8 cellular contexts compared by ENCODE assay signal in genomic region chr1:161013591-161014513, GRCh38. TPM values are rescaled to one million over a fixed set of nuclear protein-coding genes. Genes with fewer than 3 reads are reported as not detected.
DNase-seq lines count a peak whose midpoint lies in the region; ATAC-seq and TF ChIP-seq lines count a peak whose summit lies in the region.

No MANE protein-coding gene starts in this region.

- no peaks in the 10 kb centered on the region for H3K27me3 ChIP-seq in DOHH2 (ENCODE audit: control insufficient read depth, low read length)
- no peaks in the 10 kb centered on the region for H3K27me3 ChIP-seq in KMS-11 (ENCODE audit: insufficient read depth, low read depth)
- H3K27me3 ChIP-seq in lung (ENCODE audit: control insufficient read depth, insufficient read depth) = no peaks in the 10 kb centered on the region

- H3K9me3 ChIP-seq in DOHH2 (ENCODE audit: control insufficient read depth, insufficient read depth, low read length) = no peaks in the 10 kb centered on the region
- H3K9me3 ChIP-seq in lung (ENCODE audit: control insufficient read depth in 2 of 2, insufficient read depth in 1 of 2, low read length in 1 of 2) = no peaks in the 10 kb centered on the region

- H2AFZ ChIP-seq in KMS-11 (ENCODE audit: low read depth) = peak overlapping the region; percentile 79

- H3K36me3 ChIP-seq in DOHH2 (ENCODE audit: control insufficient read depth, low read length) = 0 out of 2 replicates have a peak, but pooled peaks cover 3% of the 10 kb centered on the region
- no peaks in the 10 kb centered on the region for H3K36me3 ChIP-seq in KMS-11 (ENCODE audit: insufficient read depth)
- no peaks in the 10 kb centered on the region for H3K36me3 ChIP-seq in lung (ENCODE audit: control insufficient read depth in 2 of 2, insufficient read depth in 2 of 2, low read length in 2 of 2)

- no peaks in the 10 kb centered on the region for H3K9me2 ChIP-seq in DOHH2 (replicated peaks; ENCODE audit: control insufficient read depth, low read length)

- peak overlapping the region; percentile 51 for H3K9ac ChIP-seq in KMS-11

- WGBS in lung, 2 donors = 4 to 8% methylated on average over 15 of the region's 15 CpGs

- H3K27ac ChIP-seq in DOHH2 (ENCODE audit: low read depth, low read length) (peak overlapping the region; percentile 43), KMS-11 (peak overlapping the region; percentile 77), lung (ENCODE audit: low read depth in 1 of 2, low read length in 1 of 2) (peak overlapping the region; percentile 65 to 91)

- H3K4me1 ChIP-seq in DOHH2 (ENCODE audit: control insufficient read depth, low read length) (peaks cover 26% of the 10 kb centered on the region), KMS-11 (ENCODE audit: low read depth, poor library complexity, severe bottlenecking) (peaks cover 27% of the 10 kb centered on the region), lung (ENCODE audit: control insufficient read depth in 2 of 2, insufficient read depth in 2 of 2, low read length in 2 of 2) (peaks cover 2 to 23% of the 10 kb centered on the region in 2 donors)

- H3K79me2 ChIP-seq in DOHH2 (ENCODE audit: control insufficient read depth, low read length) (peaks cover 11% of the 10 kb centered on the region; the same call in 1 of the 2 replicates), KMS-11 (ENCODE audit: insufficient read depth, low read depth) (no peaks in the 10 kb centered on the region)

- peak; percentile 9 for DNase-seq in cortex of kidney (lab: John Stamatoyannopoulos, UW)
- DNase-seq in lung (ENCODE audit: low spot score) = peak; percentile 92
- DNase-seq in stimulated activated CD8-positive, alpha-beta memory T cell treated with anti-CD3 and anti-CD28 coated beads, Interleukin-15, amount 100 ng/mL, for 1 hour (ENCODE audit: low read depth) = peak; percentile 27
- DNase-seq in SK-N-DZ (ENCODE audit: low spot score) = no peak

- peaks cover 4% of the 10 kb centered on the region for H3F3A ChIP-seq in DOHH2 (ENCODE audit: control insufficient read depth, insufficient read depth)

- H4K20me1 ChIP-seq in DOHH2 (ENCODE audit: control insufficient read depth, insufficient read depth, low read depth, low read length) (no peaks in the 10 kb centered on the region), KMS-11 (ENCODE audit: insufficient read depth) (no peaks in the 10 kb centered on the region)

- ATAC-seq in GM21717 (IDR thresholded peaks at IDR 0.05; ENCODE audit: unreplicated experiment) = peak; percentile 78
- peak; percentile 72 to 73 for ATAC-seq in activated CD4-positive, CD25-positive, alpha-beta regulatory T cell treated with anti-CD3 and anti-CD28 coated beads, Interleukin-2, amount 50 U/mL, for 24 hours
- peak; percentile 77 for ATAC-seq in lung (ENCODE audit: insufficient read depth, low FRiP score)

- H3K4me2 ChIP-seq in DOHH2 (ENCODE audit: low read length) = peak overlapping the region; percentile 87
- peak overlapping the region; percentile 97 for H3K4me2 ChIP-seq in KMS-11

- H3K4me3 ChIP-seq in DOHH2 (ENCODE audit: low read length) = peak overlapping the region; percentile 64
- peak overlapping the region; percentile 99 for H3K4me3 ChIP-seq in KMS-11 (IDR thresholded peaks at IDR 0.05; ENCODE audit: insufficient read depth, low read depth, low read length)
- H3K4me3 ChIP-seq in lung = no peak overlapping the region

- no peak for TF ChIP-seq CTCF in DOHH2 (IDR thresholded peaks at IDR 0.05; ENCODE audit: low read depth, low read length, poor library complexity, severe bottlenecking)
- TF ChIP-seq CTCF in KMS-11 (conservative IDR thresholded peaks at IDR 0.05; ENCODE audit: low read depth, low read length) = no peak
- TF ChIP-seq CTCF in lung (IDR thresholded peaks at IDR 0.05; ENCODE audit: control extremely low read depth, extremely low read depth) = no peak

RNA-seq across cellular contexts. Expression of gene F11R, which starts 7.1 kb away (rescaled TPM):
- total RNA-seq in lung = 100 to 1,000 TPM; 174 to 201 TPM
- 100 to 1,000 TPM in 1 of 2 donors, 10 to 100 TPM in 1; 91.7 to 107 TPM for polyA plus RNA-seq in lung
- polyA plus RNA-seq in SK-N-DZ (2014; cell fraction: cytosol; rRNA removed) = not detected in 2 replicates
- 0.12 and 2.2 TPM in 2 replicates for polyA plus RNA-seq in SK-N-DZ (2014; cell fraction: nucleus; rRNA removed)

RNA-seq across cellular contexts. Expression of gene TSTD1, which starts 24.9 kb away (rescaled TPM):
- 10 to 100 TPM; 43.2 to 67.9 TPM for total RNA-seq in lung
- polyA plus RNA-seq in lung = 100 to 1,000 TPM in 1 of 2 donors, 10 to 100 TPM in 1; 77.8 to 187 TPM
- not detected in 2 replicates for polyA plus RNA-seq in SK-N-DZ (2014; cell fraction: cytosol; rRNA removed)
- polyA plus RNA-seq in SK-N-DZ (2014; cell fraction: nucleus; rRNA removed) = 3.2 TPM in 1 of 2 replicates, not detected in the other

RNA-seq across cellular contexts. Expression of gene USF1, which starts 31.9 kb away (rescaled TPM):
- total RNA-seq in lung = 10 to 100 TPM; 67.5 to 70.0 TPM
- 10 to 100 TPM; 77.0 to 95.1 TPM for polyA plus RNA-seq in lung
- polyA plus RNA-seq in SK-N-DZ (2014; cell fraction: cytosol; rRNA removed) = 77.6 and 80.5 TPM in 2 replicates
- 296 and 346 TPM in 2 replicates for polyA plus RNA-seq in SK-N-DZ (2014; cell fraction: nucleus; rRNA removed)

RNA-seq across cellular contexts. Expression of gene ARHGAP30, which starts 55.8 kb away (rescaled TPM):
- 10 to 100 TPM; 10.5 to 49.5 TPM for total RNA-seq in lung
- polyA plus RNA-seq in lung = 10 to 100 TPM; 18.1 to 66.3 TPM
- 0.09 TPM in 1 of 2 replicates, not detected in the other for polyA plus RNA-seq in SK-N-DZ (2014; cell fraction: cytosol; rRNA removed)
- polyA plus RNA-seq in SK-N-DZ (2014; cell fraction: nucleus; rRNA removed) = not detected in 2 replicates

RNA-seq across cellular contexts. Expression of gene ITLN2, which starts 59.2 kb away (rescaled TPM):
- total RNA-seq in lung = 10 to 100 TPM in 1 of 2 donors, 1 to 10 TPM in 1; 1.6 to 13.8 TPM
- 10 to 100 TPM in 1 of 2 donors, 1 to 10 TPM in 1; 9.0 to 23.7 TPM for polyA plus RNA-seq in lung
- polyA plus RNA-seq in SK-N-DZ (2014; cell fraction: cytosol; rRNA removed) = not detected in 2 replicates
- polyA plus RNA-seq in SK-N-DZ (2014; cell fraction: nucleus; rRNA removed) = not detected in 2 replicates
